In genomic region chr6:89350281-89351037, GRCh38 we compare ENCODE assay signal across 8 cellular contexts. TPM values are rescaled to one million over a fixed set of nuclear protein-coding genes. Genes with fewer than 3 reads are reported as not detected.
A peak's percentile ranks its signal among the peaks of the same experiment; 100 is the strongest.
DNase-seq lines count a peak whose midpoint lies in the region; ATAC-seq lines count a peak whose summit lies in the region.

No MANE protein-coding gene starts in this region.

- H3K9ac ChIP-seq in BLaER1 treated with 17β-estradiol and CSF1 and Interleukin-3, amounts not matched to agents 10 nM and 100 nM, result peak overlapping the region; percentile 97 to 100 (median 99)

- peak overlapping the region; percentile 95 for H3K4me3 Mint-ChIP-seq in activated naive CD8-positive, alpha-beta T cell treated with anti-CD3 and anti-CD28 coated beads for 36 hours
- H3K4me3 Mint-ChIP-seq in memory B cell, result peak overlapping the region; percentile 98

- H3K9me3 Mint-ChIP-seq in activated naive CD8-positive, alpha-beta T cell treated with anti-CD3 and anti-CD28 coated beads for 36 hours, result peaks cover 4% of the 10 kb centered on the region
- peaks cover 1% of the 10 kb centered on the region for H3K9me3 Mint-ChIP-seq in memory B cell

- no peaks in the 10 kb centered on the region for H3K9me3 ChIP-seq in BLaER1 treated with 17β-estradiol and CSF1 and Interleukin-3, amounts not matched to agents 10 nM and 100 nM (replicated peaks in 1 of 11)

- peaks cover 23% of the 10 kb centered on the region for H3K36me3 Mint-ChIP-seq in activated naive CD8-positive, alpha-beta T cell treated with anti-CD3 and anti-CD28 coated beads for 36 hours
- H3K36me3 Mint-ChIP-seq in memory B cell, result peaks cover 16% of the 10 kb centered on the region

- peaks cover 16 to 48% (median 32%) of the 10 kb centered on the region in 11 experiments; a peak in 19 of 22 replicates for H4K20me1 ChIP-seq in BLaER1 treated with 17β-estradiol and CSF1 and Interleukin-3, amounts not matched to agents 10 nM and 100 nM

- no peaks in the 10 kb centered on the region for H3K27me3 Mint-ChIP-seq in activated naive CD8-positive, alpha-beta T cell treated with anti-CD3 and anti-CD28 coated beads for 36 hours
- H3K27me3 Mint-ChIP-seq in memory B cell, result no peaks in the 10 kb centered on the region

- no peaks in the 10 kb centered on the region for H3K27me3 ChIP-seq in BLaER1 treated with 17β-estradiol and CSF1 and Interleukin-3, amounts not matched to agents 10 nM and 100 nM

- ATAC-seq in GM19372 (IDR thresholded peaks at IDR 0.05; ENCODE audit: low read depth, unreplicated experiment), result peak; percentile 39
- ATAC-seq in HG03575 (IDR thresholded peaks at IDR 0.05; ENCODE audit: extremely low read depth, insufficient number of reproducible peaks, low FRiP score, unreplicated experiment), result peak; percentile 34
- peak; percentile 65 for ATAC-seq in memory B cell (ENCODE audit: low read depth)

- peaks cover 51 to 65% (median 59%) of the 10 kb centered on the region in 10 experiments for H3K4me1 ChIP-seq in BLaER1 treated with 17β-estradiol and CSF1 and Interleukin-3, amounts not matched to agents 10 nM and 100 nM

- H3K27ac Mint-ChIP-seq in activated naive CD8-positive, alpha-beta T cell treated with anti-CD3 and anti-CD28 coated beads for 36 hours, result peak overlapping the region; percentile 93
- H3K27ac Mint-ChIP-seq in memory B cell, result peak overlapping the region; percentile 98

- H3K4me3 ChIP-seq in BLaER1 treated with 17β-estradiol and CSF1 and Interleukin-3, amounts not matched to agents 10 nM and 100 nM, result peak overlapping the region; percentile 72 to 87 (median 80)

- peaks cover 0 to 35% (median 16%) of the 10 kb centered on the region in 11 experiments; a peak in 10 of 22 replicates for H3K36me3 ChIP-seq in BLaER1 treated with 17β-estradiol and CSF1 and Interleukin-3, amounts not matched to agents 10 nM and 100 nM

- H3K27ac ChIP-seq in BLaER1 treated with 17β-estradiol and CSF1 and Interleukin-3, amounts not matched to agents 10 nM and 100 nM, result peak overlapping the region; percentile 96 to 100 (median 99)

- H3K4me1 Mint-ChIP-seq in activated naive CD8-positive, alpha-beta T cell treated with anti-CD3 and anti-CD28 coated beads for 36 hours, result peaks cover 58% of the 10 kb centered on the region
- peaks cover 55% of the 10 kb centered on the region for H3K4me1 Mint-ChIP-seq in memory B cell

- DNase-seq in activated naive CD8-positive, alpha-beta T cell treated with anti-CD3 and anti-CD28 coated beads for 36 hours, result no peak
- DNase-seq in memory B cell (ENCODE audit: low spot score in 2 of 2), result peak in 1 of 2 donors; percentile 41
- DNase-seq in AG20443 (ENCODE audit: low spot score), result no peak
- no peak for DNase-seq in activated CD4-positive, alpha-beta T cell treated with anti-CD3 and anti-CD28 coated beads, Interleukin-2, amount 50 U/mL, for 48 hours
- DNase-seq in NCI-H1694 (lab: John Stamatoyannopoulos, UW), result no peak

- H3K4me2 ChIP-seq in BLaER1 treated with 17β-estradiol and CSF1 and Interleukin-3, amounts not matched to agents 10 nM and 100 nM, result peak overlapping the region; percentile 74 to 92 (median 87); a peak in 21 of 22 replicates

RNA-seq across cellular contexts. Expression of gene UBE2J1, which starts 2.1 kb away (rescaled TPM):
- total RNA-seq in activated naive CD8-positive, alpha-beta T cell treated with anti-CD3 and anti-CD28 coated beads for 36 hours, result 10 to 100 TPM; 28.8 to 29.0 TPM

RNA-seq across cellular contexts. Expression of gene GABRR2, which starts 35.4 kb away (rescaled TPM):
- total RNA-seq in activated naive CD8-positive, alpha-beta T cell treated with anti-CD3 and anti-CD28 coated beads for 36 hours, result under 1 TPM in 1 of 2 experiments, not detected in 1; 0.12 TPM
